15 cellular contexts compared by ENCODE assay signal in the genomic region with DNA sequence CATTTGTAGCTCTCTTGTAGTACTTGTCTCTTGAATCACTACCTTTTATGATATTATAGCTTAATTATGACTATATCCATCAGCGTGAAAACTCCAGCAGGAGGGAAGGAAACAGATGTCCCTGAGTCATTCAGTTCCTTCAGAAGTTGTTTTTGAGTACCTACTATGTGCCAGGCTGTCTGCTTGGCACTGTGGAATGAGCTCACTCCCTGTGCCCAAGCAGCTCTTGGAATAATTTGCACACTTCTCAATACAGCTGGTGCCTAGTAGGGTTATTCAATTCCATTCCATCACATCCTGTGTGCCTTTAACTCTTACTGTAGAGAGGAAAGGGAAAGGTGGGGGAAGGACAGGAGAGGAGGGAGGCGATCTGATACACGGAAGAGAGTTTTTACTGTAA.
"Had no signal": no experiment of that assay in that cellular context is flagged by ENCODE, and none has a peak within 500 bp of the region (broad histone marks: within the 10 kb centered on the region; RNA-seq: fewer than 3 reads in every experiment).

No MANE protein-coding gene starts in this region.

- H3K27me3 ChIP-seq: gastroesophageal sphincter, left lung, sigmoid colon, testis had no signal

- H3K4me1 ChIP-seq: testis had no signal

- H3K4me3 ChIP-seq: gastroesophageal sphincter, left lung, sigmoid colon, testis had no signal

- H3K27me3 Mint-ChIP-seq: activated CD4-positive, alpha-beta T cell treated with anti-CD3 and anti-CD28 coated beads for 36 hours; memory B cell had no signal

- H3K9me3 Mint-ChIP-seq: memory B cell had no signal

- H3K27ac ChIP-seq: gastroesophageal sphincter, left lung, sigmoid colon, testis had no signal

- DNase-seq: activated effector memory CD4-positive, alpha-beta T cell treated with Interleukin-2 at 50 U/mL for 16 hours; effector CD8-positive, alpha-beta T cell; left lung; sigmoid colon; stimulated activated CD4-positive, alpha-beta T cell treated with anti-CD3 and anti-CD28 coated beads, Interleukin-12 subunit alpha, Interleukin-12 subunit beta, amount 100 ng/mL, for 4 hours; stimulated activated CD4-positive, alpha-beta T cell treated with anti-CD3 and anti-CD28 coated beads, Interleukin-2, amount 100 ng/mL, for 48 hours; stimulated activated naive CD4-positive, alpha-beta T cell treated with Interleukin-2 at 50 U/mL for 16 hours; SW 1271; T-helper 9 cell; testis had no signal

- H3K27ac Mint-ChIP-seq: memory B cell had no signal

- H3K9me3 ChIP-seq: gastroesophageal sphincter, left lung, sigmoid colon, testis had no signal

- ATAC-seq: activated CD4-positive, alpha-beta T cell treated with anti-CD3 and anti-CD28 coated beads for 36 hours; gastroesophageal sphincter; left lung had no signal

- FAIRE-seq: colon, keratinocyte had no signal

- H3K4me3 Mint-ChIP-seq: activated CD4-positive, alpha-beta T cell treated with anti-CD3 and anti-CD28 coated beads for 36 hours; memory B cell had no signal
